In genomic region chr16:72725643-72726042, GRCh38 we compare ENCODE assay signal across 22 cellular contexts.
"Had no signal": no experiment of that assay in that cellular context is flagged by ENCODE, and none has a peak within 500 bp of the region (broad histone marks: within the 10 kb centered on the region; RNA-seq: fewer than 3 reads in every experiment).

No MANE protein-coding gene starts in this region.

- H3K4me3 ChIP-seq: colonic mucosa, coronary artery, esophagus muscularis mucosa, esophagus squamous epithelium, gastrocnemius medialis, gastroesophageal sphincter, heart left ventricle, heart right ventricle had no signal

- H3K9me3 ChIP-seq: colonic mucosa, esophagus squamous epithelium, gastrocnemius medialis, gastroesophageal sphincter had no signal

- DNase-seq: colonic mucosa; cortex of kidney; dermis blood vessel endothelial cell; effector CD4-positive, alpha-beta T cell; effector CD8-positive, alpha-beta T cell; effector memory CD4-positive, alpha-beta T cell; effector memory CD8-positive, alpha-beta T cell; endodermal cell; esophagus squamous epithelium; foreskin fibroblast; foreskin keratinocyte; foreskin melanocyte; gastrocnemius medialis; glutamatergic neuron; head of caudate nucleus; heart left ventricle; heart right ventricle had no signal

- H3K36me3 ChIP-seq: colonic mucosa, esophagus muscularis mucosa, esophagus squamous epithelium, gastrocnemius medialis, gastroesophageal sphincter, heart left ventricle, heart right ventricle had no signal

- H3K27me3 ChIP-seq: colonic mucosa, esophagus muscularis mucosa, esophagus squamous epithelium, foreskin keratinocyte, gastrocnemius medialis, gastroesophageal sphincter, heart left ventricle, heart right ventricle had no signal

- ATAC-seq: effector memory CD8-positive, alpha-beta T cell; esophagus mucosa; foreskin keratinocyte; gastrocnemius medialis; gastroesophageal sphincter; heart left ventricle; heart right ventricle had no signal

- H3K27ac ChIP-seq: colonic mucosa, coronary artery, epithelial cell of prostate, esophagus muscularis mucosa, esophagus squamous epithelium, foreskin keratinocyte, gastrocnemius medialis, gastroesophageal sphincter, heart left ventricle, heart right ventricle had no signal

- H3K4me1 ChIP-seq: colonic mucosa, esophagus muscularis mucosa, esophagus squamous epithelium, foreskin keratinocyte, gastrocnemius medialis, gastroesophageal sphincter, heart left ventricle, heart right ventricle had no signal
